25 cellular contexts compared by ENCODE assay signal in genomic region chr5:98898743-98899142, GRCh38. TPM values are rescaled to one million over a fixed set of nuclear protein-coding genes. Genes with fewer than 3 reads are reported as not detected.
DNase-seq lines count a peak whose midpoint lies in the region; ATAC-seq, FAIRE-seq and TF ChIP-seq lines count a peak whose summit lies in the region.
"Had no signal": no experiment of that assay in that cellular context is flagged by ENCODE, and none has a peak within 500 bp of the region (broad histone marks: within the 10 kb centered on the region; RNA-seq: fewer than 3 reads in every experiment).

No MANE protein-coding gene starts in this region.

- no peaks in the 10 kb centered on the region for H3K9me3 ChIP-seq in Caco-2
- H3K9me3 ChIP-seq: BLaER1, SJSA1 had no signal

- no peak overlapping the region for H3K4me3 Mint-ChIP-seq in Caco-2 (ENCODE audit: unreplicated experiment)
- H3K4me3 Mint-ChIP-seq in endothelial cell (ENCODE audit: unreplicated experiment) = no peak overlapping the region
- H3K4me3 Mint-ChIP-seq: CD4-positive, CD25-positive, alpha-beta regulatory T cell; H9 had no signal

- H3K27me3 Mint-ChIP-seq in Caco-2 (ENCODE audit: insufficient read depth, unreplicated experiment) (no peaks in the 10 kb centered on the region), endothelial cell (ENCODE audit: unreplicated experiment) (no peaks in the 10 kb centered on the region)
- H3K27me3 Mint-ChIP-seq: CD4-positive, CD25-positive, alpha-beta regulatory T cell had no signal

- H3K4me1 Mint-ChIP-seq in Caco-2 (ENCODE audit: low read depth, unreplicated experiment) (no peaks in the 10 kb centered on the region), endothelial cell (ENCODE audit: unreplicated experiment) (no peaks in the 10 kb centered on the region)
- H3K4me1 Mint-ChIP-seq: H9 had no signal

- no TSS peak for BruUV-seq in Caco-2 (replicated peaks; lab: Mats Ljungman, UMichigan)

- POLR2A ChIA-PET in Caco-2 (lab: Charles Lee) = no interaction called here

- H3K27me3 ChIP-seq in Caco-2 (replicated peaks; ENCODE audit: control insufficient read depth, insufficient read depth, low read length) = no peaks in the 10 kb centered on the region
- H3K27me3 ChIP-seq: BLaER1, SJSA1 had no signal

- CTCF ChIA-PET in Caco-2 (lab: Charles Lee) = no interaction called here

- no peaks in the 10 kb centered on the region; the same call in 1 of the 2 replicates for H3K36me3 ChIP-seq in Caco-2 (ENCODE audit: control insufficient read depth, insufficient read depth, low read length)

- intact Hi-C loops in Caco-2 (cut with micrococcal nuclease; ENCODE audit: unreplicated experiment) = no loop called here

- H3K4me1 ChIP-seq in Caco-2 = no peaks in the 10 kb centered on the region
- H3K4me1 ChIP-seq: BLaER1, SJSA1 had no signal

- H3K27ac Mint-ChIP-seq in Caco-2 (ENCODE audit: unreplicated experiment) (no peak overlapping the region), endothelial cell (ENCODE audit: unreplicated experiment) (no peak overlapping the region)
- H3K27ac Mint-ChIP-seq: H9 had no signal

- H3K36me3 Mint-ChIP-seq in Caco-2 (ENCODE audit: insufficient read depth, unreplicated experiment) = peaks cover 72% of the 10 kb centered on the region
- H3K36me3 Mint-ChIP-seq in endothelial cell (ENCODE audit: low read depth, unreplicated experiment) = peaks cover 23% of the 10 kb centered on the region

- H3K9me3 Mint-ChIP-seq in Caco-2 (ENCODE audit: unreplicated experiment) (no peaks in the 10 kb centered on the region), endothelial cell (ENCODE audit: unreplicated experiment) (no peaks in the 10 kb centered on the region)
- H3K9me3 Mint-ChIP-seq: CD4-positive, CD25-positive, alpha-beta regulatory T cell; H9 had no signal

- ATAC-seq in GM18511 (IDR thresholded peaks at IDR 0.05; ENCODE audit: unreplicated experiment) = peak; percentile 75
- ATAC-seq in HG02678 (IDR thresholded peaks at IDR 0.05; ENCODE audit: unreplicated experiment) = peak; percentile 53
- peak; percentile 61 for ATAC-seq in HG03432 (IDR thresholded peaks at IDR 0.05; ENCODE audit: unreplicated experiment)
- ATAC-seq: K562, Right ventricle myocardium inferior had no signal

- FAIRE-seq in GM19239 (lab: Jason Lieb, UNC) = peak; percentile 49
- FAIRE-seq: A204.1, GM18507, K562 had no signal

- DNase-seq in GM19239 (ENCODE audit: insufficient read length, low spot score) (no peak), Caco-2 (no peak), NCI-H82 (lab: John Stamatoyannopoulos, UW) (no peak), endothelial cell (ENCODE audit: low spot score) (no peak)
- DNase-seq: CD4-positive, CD25-positive, alpha-beta regulatory T cell; DMS53; H9; Kasumi-1; NCI-H1092 treated with DMSO at 0.1 percent for 48 hours; NCI-H1436; NCI-H187 treated with DMSO at 0.1 percent for 48 hours; NCI-H446; NCI-H524 treated with DMSO at 0.1 percent for 48 hours; NCI-H774; NK-92 treated with Interleukin-12 subunit alpha and Interleukin-12 subunit beta, amount 100 ng/mL, for 24 hours; PC-9 had no signal

- H3K4me3 ChIP-seq in Caco-2 (ENCODE audit: low read depth, low read length) = no peak overlapping the region
- H3K4me3 ChIP-seq: BLaER1, K562, PC-9, SJSA1 had no signal

- TF ChIP-seq CTCF in Caco-2 (IDR thresholded peaks at IDR 0.05; ENCODE audit: insufficient read depth in 1 of 2, low read depth in 1 of 2, low read length in 1 of 2, severe bottlenecking in 1 of 2, unreplicated experiment in 1 of 2) (no peak), endothelial cell (IDR thresholded peaks at IDR 0.05; ENCODE audit: unreplicated experiment) (no peak)

RNA-seq across cellular contexts. Expression of gene CHD1, which starts 30.1 kb away (rescaled TPM):
- 51.1 and 52.5 TPM in 2 replicates for total RNA-seq in Caco-2 (2022)
- 50.5 TPM for total RNA-seq in endothelial cell (ENCODE audit: unreplicated experiment)
